1 cellular context compared by ENCODE assay signal in genomic region chr17:57953219-57953618, GRCh38.
TF ChIP-seq lines count a peak whose summit lies in the region.

No MANE protein-coding gene starts in this region.

TF ChIP-seq in HepG2, 621 proteins besides CTCF, POLR2A, EP300 and RAD21 (continued from another document and continues in another):
- no peak for TF ChIP-seq NFIB (CRISPR knock-in tag; IDR thresholded peaks at IDR 0.05; ENCODE audit: borderline replicate concordance)
- no peak for TF ChIP-seq EEA1 (CRISPR knock-in tag; IDR thresholded peaks at IDR 0.05; ENCODE audit: borderline replicate concordance)
- TF ChIP-seq ETV6 (CRISPR knock-in tag; conservative IDR thresholded peaks at IDR 0.05): no peak
- peak; percentile 44 for TF ChIP-seq CHD4 (IDR thresholded peaks at IDR 0.05; ENCODE audit: borderline replicate concordance, low read length)
- no peak for TF ChIP-seq HMGXB3 (CRISPR knock-in tag; IDR thresholded peaks at IDR 0.05; ENCODE audit: borderline replicate concordance)
- TF ChIP-seq IKZF5 (CRISPR knock-in tag; IDR thresholded peaks at IDR 0.05): no peak
- no peak for TF ChIP-seq BCL3 (CRISPR knock-in tag; IDR thresholded peaks at IDR 0.05)
- no peak for TF ChIP-seq SRSF4 (IDR thresholded peaks at IDR 0.05; ENCODE audit: low read depth, low read length, poor library complexity, severe bottlenecking)
- no peak for TF ChIP-seq ONECUT2 (CRISPR knock-in tag; IDR thresholded peaks at IDR 0.05)
- 0 out of 4 replicates have a peak, but pooled peaks of 1 of the 2 experiments have one; percentile 23 for TF ChIP-seq HMGXB4 (CRISPR knock-in tag; IDR thresholded peaks at IDR 0.05; ENCODE audit: borderline replicate concordance in 1 of 2, low read depth in 1 of 2)
- no peak for TF ChIP-seq MTERF4 (CRISPR knock-in tag; IDR thresholded peaks at IDR 0.05)
- no peak for TF ChIP-seq BHLHE40 (IDR thresholded peaks at IDR 0.05; ENCODE audit: low read length)
- no peak for TF ChIP-seq ZNF281 (CRISPR knock-in tag; IDR thresholded peaks at IDR 0.05; ENCODE audit: borderline replicate concordance)
- no peak for TF ChIP-seq BRF2 (CRISPR knock-in tag; IDR thresholded peaks at IDR 0.05)
- no peak for TF ChIP-seq ZNF354B (CRISPR knock-in tag; IDR thresholded peaks at IDR 0.05)
- TF ChIP-seq ZBTB43 (CRISPR knock-in tag; conservative IDR thresholded peaks at IDR 0.05): no peak
- TF ChIP-seq RBM22 (optimal IDR thresholded peaks at IDR 0.05; ENCODE audit: low read length): no peak
- no peak for TF ChIP-seq RFXANK (CRISPR knock-in tag; IDR thresholded peaks at IDR 0.05)
- TF ChIP-seq CEBPG (CRISPR knock-in tag; IDR thresholded peaks at IDR 0.05): no peak
- TF ChIP-seq BCLAF1 (IDR thresholded peaks at IDR 0.05): no peak
- TF ChIP-seq SSRP1 (CRISPR knock-in tag; IDR thresholded peaks at IDR 0.05): 0 out of 2 replicates have a peak, but pooled peaks have one; percentile 54
- no peak for TF ChIP-seq ZBTB39 (CRISPR knock-in tag; IDR thresholded peaks at IDR 0.05)
- TF ChIP-seq NFIC (IDR thresholded peaks at IDR 0.05; ENCODE audit: low read length): no peak
- no peak for TF ChIP-seq ZNF790 (CRISPR knock-in tag; IDR thresholded peaks at IDR 0.05; ENCODE audit: borderline replicate concordance)
- TF ChIP-seq ZFP36 (IDR thresholded peaks at IDR 0.05; ENCODE audit: borderline replicate concordance, low read depth, low read length, partially characterized antibody): no peak
- TF ChIP-seq MXD4 (CRISPR knock-in tag; IDR thresholded peaks at IDR 0.05): 0 out of 2 replicates have a peak, but pooled peaks have one; percentile 21
- TF ChIP-seq ZSCAN29 (CRISPR knock-in tag; conservative IDR thresholded peaks at IDR 0.05): peak; percentile 48; the same call in 1 of the 2 replicates
- TF ChIP-seq ZNF605 (CRISPR knock-in tag; IDR thresholded peaks at IDR 0.05): peak; percentile 46; the same call in 1 of the 2 replicates
- TF ChIP-seq ZNF577 (CRISPR knock-in tag; IDR thresholded peaks at IDR 0.05; ENCODE audit: borderline replicate concordance, low read depth): no peak
- no peak for TF ChIP-seq DPF2 (CRISPR knock-in tag; IDR thresholded peaks at IDR 0.05; ENCODE audit: borderline replicate concordance, low read depth)
- TF ChIP-seq ZNF256 (CRISPR knock-in tag; conservative IDR thresholded peaks at IDR 0.05): no peak
- no peak for TF ChIP-seq ZNF672 (CRISPR knock-in tag; IDR thresholded peaks at IDR 0.05)
- TF ChIP-seq RAD51 (IDR thresholded peaks at IDR 0.05; ENCODE audit: borderline replicate concordance): no peak
- TF ChIP-seq THAP7 (CRISPR knock-in tag; IDR thresholded peaks at IDR 0.05): no peak
